In genomic region chr7:116367171-116367813, GRCh38 we compare ENCODE assay signal across 18 cellular contexts.
DNase-seq lines count a peak whose midpoint lies in the region; ATAC-seq, FAIRE-seq and TF ChIP-seq lines count a peak whose summit lies in the region.
"Had no signal": no experiment of that assay in that cellular context is flagged by ENCODE, and none has a peak within 500 bp of the region (broad histone marks: within the 10 kb centered on the region; RNA-seq: fewer than 3 reads in every experiment).

No MANE protein-coding gene starts in this region.

- TF ChIP-seq EP300 in H1 (IDR thresholded peaks at IDR 0.05; ENCODE audit: borderline replicate concordance in 1 of 2, low read depth in 2 of 2, low read length in 2 of 2) (no peak), HepG2 (IDR thresholded peaks at IDR 0.05; ENCODE audit: low read depth in 2 of 2, low read length in 2 of 2) (no peak), HepG2 (CRISPR knock-in tag; IDR thresholded peaks at IDR 0.05; ENCODE audit: borderline replicate concordance) (no peak)

- H3K27ac ChIP-seq in GM23338 (ENCODE audit: low read depth) (no peak overlapping the region), IMR-90 (ENCODE audit: insufficient read depth, low read length) (no peak overlapping the region), H1 (ENCODE audit: low read depth, low read length) (no peak overlapping the region), spleen (peak overlapping the region in 6 of 8 donors; percentile 43 to 85 (median 70)), HepG2 (ENCODE audit: extremely low read length, insufficient read depth, low read length) (no peak overlapping the region)
- H3K27ac ChIP-seq: RWPE1, SJCRH30 had no signal

- no peak overlapping the region for H2AK5ac ChIP-seq in IMR-90 (ENCODE audit: low read depth, low read length)
- H2AK5ac ChIP-seq in H1 (ENCODE audit: low read depth, low read length) = no peak overlapping the region

- H3K4me1 Mint-ChIP-seq in GM23338 = peaks cover 8% of the 10 kb centered on the region; the same call in 2 of the 3 replicates
- no peaks in the 10 kb centered on the region for H3K4me1 Mint-ChIP-seq in natural killer cell treated with Interleukin-12 subunit alpha and Interleukin-12 subunit beta and Interleukin-15 and Interleukin-18, amount 100 ng/mL, for 72 hours (ENCODE audit: low read depth in 2 of 2)
- H3K4me1 Mint-ChIP-seq: T-helper 17 cell had no signal

- H3K27me3 ChIP-seq in GM23338 (ENCODE audit: insufficient read depth) (no peaks in the 10 kb centered on the region), IMR-90 (ENCODE audit: control insufficient read depth, insufficient read depth, low read length) (no peaks in the 10 kb centered on the region), H1 (replicated peaks in 1 of 4; ENCODE audit: control insufficient read depth in 3 of 4, extremely low read depth in 1 of 4, insufficient read depth in 3 of 4, low read length in 3 of 4) (no peaks in the 10 kb centered on the region), spleen (replicated peaks in 1 of 7) (no peaks in the 10 kb centered on the region), HepG2 (ENCODE audit: control insufficient read depth in 1 of 2, insufficient read depth in 2 of 2, low read length in 2 of 2) (no peaks in the 10 kb centered on the region)
- H3K27me3 ChIP-seq: SJCRH30 had no signal

- no peak overlapping the region for H3K56ac ChIP-seq in IMR-90 (ENCODE audit: extremely low read depth, insufficient read depth, low read length)
- no peak overlapping the region for H3K56ac ChIP-seq in H1 (replicated peaks; ENCODE audit: insufficient read length, low read depth, low read length)

- H2AFZ ChIP-seq in GM23338 (no peak overlapping the region), IMR-90 (replicated peaks; ENCODE audit: low read length, poor library complexity) (peak overlapping the region; percentile 45), H1 (ENCODE audit: low read length) (no peak overlapping the region), HepG2 (ENCODE audit: low read length) (no peak overlapping the region)

- no peak overlapping the region for H3K27ac Mint-ChIP-seq in GM23338
- no peak overlapping the region for H3K27ac Mint-ChIP-seq in natural killer cell treated with Interleukin-12 subunit alpha and Interleukin-12 subunit beta and Interleukin-15 and Interleukin-18, amount 100 ng/mL, for 72 hours
- H3K27ac Mint-ChIP-seq: T-helper 17 cell had no signal

- H3K4me2 ChIP-seq in GM23338 = no peak overlapping the region
- no peak overlapping the region for H3K4me2 ChIP-seq in IMR-90 (ENCODE audit: low read depth, low read length)
- H3K4me2 ChIP-seq in H1 (ENCODE audit: insufficient read depth in 1 of 2, low read depth in 2 of 2, low read length in 2 of 2) = peak overlapping the region in 1 of 2 experiments; percentile 10; a peak in 1 of 4 replicates
- H3K4me2 ChIP-seq in HepG2 (ENCODE audit: low read depth, low read length) = no peak overlapping the region

- H2BK20ac ChIP-seq in IMR-90 (ENCODE audit: low read depth, low read length) (no peak overlapping the region), H1 (ENCODE audit: low read length) (no peak overlapping the region)

- H4K8ac ChIP-seq in IMR-90 (ENCODE audit: low read depth in 2 of 2, low read length in 2 of 2) (no peak overlapping the region), H1 (ENCODE audit: extremely low read depth, insufficient read depth, low read length) (no peak overlapping the region)

- TF ChIP-seq RAD21 in IMR-90 (IDR thresholded peaks at IDR 0.05; ENCODE audit: low read length) (no peak), H1 (IDR thresholded peaks at IDR 0.05 in 1 of 2, conservative IDR thresholded peaks at IDR 0.05 in 1 of 2; ENCODE audit: low read depth in 2 of 2, low read length in 2 of 2) (no peak), HepG2 (CRISPR knock-in tag; IDR thresholded peaks at IDR 0.05) (no peak)

- H3K79me1 ChIP-seq in IMR-90 (ENCODE audit: low read depth in 1 of 2, low read length in 2 of 2) (no peaks in the 10 kb centered on the region), H1 (ENCODE audit: low read depth, low read length) (no peaks in the 10 kb centered on the region)

- intact Hi-C loops in IMR-90 (cut with micrococcal nuclease) = no loop called here
- intact Hi-C loops in spleen (cut with DNase I; ENCODE audit: low total_unique reads) = no loop called here
- intact Hi-C loops in HepG2 (cut with micrococcal nuclease; ENCODE audit: unreplicated experiment) = no loop called here

- no peak overlapping the region for H3K4ac ChIP-seq in IMR-90 (ENCODE audit: low read depth, low read length)
- H3K4ac ChIP-seq in H1 (replicated peaks; ENCODE audit: insufficient read length, low read depth, low read length) = no peak overlapping the region

- no peaks in the 10 kb centered on the region for H3K79me2 ChIP-seq in GM23338 (replicated peaks; ENCODE audit: insufficient read depth)
- no peaks in the 10 kb centered on the region for H3K79me2 ChIP-seq in H1 (ENCODE audit: control insufficient read depth in 1 of 2, insufficient read depth in 2 of 2, low read length in 2 of 2)
- no peaks in the 10 kb centered on the region for H3K79me2 ChIP-seq in HepG2 (ENCODE audit: insufficient read depth, low read length)

- no peaks in the 10 kb centered on the region for H3F3A ChIP-seq in GM23338 (replicated peaks; ENCODE audit: low read depth)

- H3K9me3 ChIP-seq in IMR-90 (ENCODE audit: control insufficient read depth, insufficient read depth, low read length) (peaks cover 1% of the 10 kb centered on the region; the same call in 1 of the 2 replicates), H1 (ENCODE audit: insufficient read depth in 2 of 2, low read depth in 1 of 2, low read length in 1 of 2) (peaks cover 12 to 15% of the 10 kb centered on the region in 2 experiments), spleen (peaks cover 0 to 13% (median 0%) of the 10 kb centered on the region in 8 donors), HepG2 (ENCODE audit: low read length) (no peaks in the 10 kb centered on the region)

- no peak overlapping the region for H3K4me3 Mint-ChIP-seq in GM23338
- H3K4me3 Mint-ChIP-seq in natural killer cell treated with Interleukin-12 subunit alpha and Interleukin-12 subunit beta and Interleukin-15 and Interleukin-18, amount 100 ng/mL, for 72 hours = no peak overlapping the region
- H3K4me3 Mint-ChIP-seq: T-helper 17 cell had no signal

- H3K4me1 ChIP-seq in GM23338 (ENCODE audit: insufficient read depth) (no peaks in the 10 kb centered on the region), IMR-90 (ENCODE audit: control insufficient read depth, insufficient read depth, low read length) (no peaks in the 10 kb centered on the region), H1 (replicated peaks in 1 of 4; ENCODE audit: control insufficient read depth in 3 of 4, insufficient read depth in 4 of 4, low read length in 3 of 4) (peaks cover 0 to 3% (median 2%) of the 10 kb centered on the region in 4 experiments; a peak in 2 of 7 replicates), spleen (no peaks in the 10 kb centered on the region), HepG2 (ENCODE audit: insufficient read depth, low read length) (no peaks in the 10 kb centered on the region)
- H3K4me1 ChIP-seq: SJCRH30 had no signal

- dilution Hi-C loops in IMR-90 (cut with HindIII; ENCODE audit: low sequenced_read_pairs, unreplicated experiment) = no loop called here

- DNase-seq in GM23338 (ENCODE audit: low spot score) (peak; percentile 54), IMR-90 (no peak), H1 (ENCODE audit: low read depth in 1 of 2, low spot score in 2 of 2) (no peak), spleen (no peak), HepG2 (ENCODE audit: low spot score) (no peak)
- no peak for DNase-seq in natural killer cell treated with Interleukin-12 subunit alpha and Interleukin-12 subunit beta and Interleukin-15 and Interleukin-18, amount 100 ng/mL, for 72 hours (ENCODE audit: low spot score)
- DNase-seq: DMS79 treated with DMSO at 0.1 percent for 48 hours, GOT3, MV-4-11, NCI-H1436, NCI-H2029 treated with DMSO at 0.1 percent for 48 hours, NCI-H510A treated with DMSO at 0.1 percent for 48 hours, OCI-M1, SJCRH30, T-helper 17 cell had no signal

- H3K23ac ChIP-seq in IMR-90 (ENCODE audit: low read depth, low read length) = no peak overlapping the region
- H3K23ac ChIP-seq in H1 (ENCODE audit: insufficient read length) = no peak overlapping the region

- H3K36me3 ChIP-seq in GM23338 (ENCODE audit: insufficient read depth) (no peaks in the 10 kb centered on the region), IMR-90 (ENCODE audit: control insufficient read depth, insufficient read depth, low read length) (no peaks in the 10 kb centered on the region), H1 (ENCODE audit: control insufficient read depth in 2 of 4, insufficient read depth in 4 of 4, low read length in 3 of 4) (no peaks in the 10 kb centered on the region; a peak in 1 of 8 replicates), spleen (no peaks in the 10 kb centered on the region), HepG2 (replicated peaks in 1 of 2; ENCODE audit: control insufficient read depth in 1 of 2, insufficient read depth in 2 of 2, low read length in 2 of 2) (no peaks in the 10 kb centered on the region)
- H3K36me3 ChIP-seq: SJCRH30 had no signal

- H2BK5ac ChIP-seq in IMR-90 (ENCODE audit: low read depth, low read length, poor library complexity, severe bottlenecking) (no peak overlapping the region), H1 (ENCODE audit: low read depth, low read length) (no peak overlapping the region)

- peaks cover 18% of the 10 kb centered on the region; the same call in 2 of the 3 replicates for H3K36me3 Mint-ChIP-seq in GM23338 (ENCODE audit: low read depth)
- no peaks in the 10 kb centered on the region for H3K36me3 Mint-ChIP-seq in natural killer cell treated with Interleukin-12 subunit alpha and Interleukin-12 subunit beta and Interleukin-15 and Interleukin-18, amount 100 ng/mL, for 72 hours

- TF ChIP-seq CTCF in GM23338 (conservative IDR thresholded peaks at IDR 0.05; ENCODE audit: low read depth in 2 of 2) = no peak
- TF ChIP-seq CTCF in IMR-90 (conservative IDR thresholded peaks at IDR 0.05; ENCODE audit: low read depth, low read length) = no peak
- no peak for TF ChIP-seq CTCF in H1 (IDR thresholded peaks at IDR 0.05; ENCODE audit: control extremely low read depth in 1 of 3, insufficient read depth in 1 of 3, low read depth in 1 of 3, low read length in 3 of 3)
- TF ChIP-seq CTCF in spleen (IDR thresholded peaks at IDR 0.05 in 8 of 11, conservative IDR thresholded peaks at IDR 0.05 in 3 of 11) = no peak
- no peak for TF ChIP-seq CTCF in HepG2 (CRISPR knock-in tag; IDR thresholded peaks at IDR 0.05)

- H3K9me2 ChIP-seq in GM23338 (ENCODE audit: insufficient read depth) = no peaks in the 10 kb centered on the region; the same call in 1 of the 2 replicates

- ATAC-seq in GM23338 (peak; percentile 99), IMR-90 (ENCODE audit: low read depth) (no peak), HepG2 (no peak), GM18519 (IDR thresholded peaks at IDR 0.05; ENCODE audit: low FRiP score, unreplicated experiment) (no peak)
- no peak for ATAC-seq in natural killer cell treated with Interleukin-12 subunit alpha and Interleukin-12 subunit beta and Interleukin-15 and Interleukin-18, amount 100 ng/mL, for 72 hours
- ATAC-seq: T-helper 17 cell had no signal

- WGBS in IMR-90 (ENCODE audit: extremely low coverage in 2 of 2, insufficient read length in 1 of 2), 2 experiments = 78% methylated on average over 1 of the region's 4 CpGs; no CpG with 5 or more reads in 1 of the 2 experiments
- 79% methylated on average over 4 of the region's 4 CpGs; no CpG with 5 or more reads in 1 of the 2 experiments for WGBS in H1 (ENCODE audit: extremely low coverage in 1 of 2, insufficient coverage in 1 of 2, insufficient read length in 1 of 2, insufficient replicate concordance in 2 of 2, low coverage in 1 of 2, low lambda C conversion rate in 2 of 2, missing lambda C conversion rate in 1 of 2), 2 experiments
- WGBS in spleen, 5 donors = 73 to 88% (median 81%) methylated on average over 4 of the region's 4 CpGs
- WGBS in HepG2 (ENCODE audit: low lambda C conversion rate) = 16% methylated on average over 4 of the region's 4 CpGs

- peak; percentile 82 for FAIRE-seq in H1 (lab: Jason Lieb, UNC)
- no peak for FAIRE-seq in HepG2 (lab: Jason Lieb, UNC)
- FAIRE-seq: G401.6 had no signal

- H4K91ac ChIP-seq in IMR-90 (ENCODE audit: insufficient read depth, low read depth, low read length) (no peak overlapping the region), H1 (replicated peaks; ENCODE audit: insufficient read length, low read length) (no peak overlapping the region)

- H4K5ac ChIP-seq in IMR-90 (ENCODE audit: low read depth, low read length) (no peak overlapping the region), H1 (ENCODE audit: insufficient read length, low read depth, low read length) (no peak overlapping the region)

- H2BK120ac ChIP-seq in IMR-90 (ENCODE audit: low read depth, low read length) (no peak overlapping the region), H1 (replicated peaks; ENCODE audit: low read depth, low read length) (no peak overlapping the region)

- H3K4me3 ChIP-seq in GM23338 (no peak overlapping the region), IMR-90 (ENCODE audit: insufficient read depth, low read depth, low read length) (no peak overlapping the region), H1 (ENCODE audit: extremely low read depth in 1 of 4, insufficient read depth in 2 of 4, low read depth in 3 of 4, low read length in 4 of 4) (no peak overlapping the region), spleen (no peak overlapping the region), HepG2 (replicated peaks in 1 of 3; ENCODE audit: insufficient read depth in 1 of 3, low read depth in 2 of 3, low read length in 3 of 3) (no peak overlapping the region)
- H3K4me3 ChIP-seq: SJCRH30 had no signal

- H3K18ac ChIP-seq in IMR-90 (ENCODE audit: low read depth, low read length) (no peak overlapping the region), H1 (ENCODE audit: extremely low read depth, low read length) (no peak overlapping the region)

- H3K23me2 ChIP-seq in H1 (ENCODE audit: low read depth, low read length) = no peaks in the 10 kb centered on the region

- H4K20me1 ChIP-seq in GM23338 (replicated peaks; ENCODE audit: insufficient read depth) (no peaks in the 10 kb centered on the region), IMR-90 (ENCODE audit: insufficient read depth, low read length) (no peaks in the 10 kb centered on the region), H1 (replicated peaks in 1 of 2; ENCODE audit: control insufficient read depth in 1 of 2, insufficient read depth in 2 of 2, low read length in 2 of 2) (no peaks in the 10 kb centered on the region), HepG2 (ENCODE audit: insufficient read depth, low read length) (no peaks in the 10 kb centered on the region)

- H2BK15ac ChIP-seq in IMR-90 (ENCODE audit: low read depth, low read length) = no peak overlapping the region
- H2BK15ac ChIP-seq in H1 (ENCODE audit: low read length) = no peak overlapping the region

- H3K9ac ChIP-seq in IMR-90 (ENCODE audit: low read depth, low read length) (no peak overlapping the region), H1 (replicated peaks in 1 of 4; ENCODE audit: extremely low read depth in 1 of 4, low read depth in 3 of 4, low read length in 3 of 4) (no peak overlapping the region), HepG2 (ENCODE audit: insufficient read depth, low read depth, low read length) (no peak overlapping the region)

- in situ Hi-C loops in IMR-90 (cut with MboI; ENCODE audit: low sequenced_read_pairs) = no loop called here
- in situ Hi-C loops in HepG2 (cut with HindIII; ENCODE audit: extremely low pct_ligation_motif_present, low pct_unique_long_range_greater_than_20kb) = no loop called here

- H2AK9ac ChIP-seq in IMR-90 (replicated peaks; ENCODE audit: low read depth, low read length, poor library complexity) = no peak overlapping the region

- H3K9me3 Mint-ChIP-seq in GM23338 = peaks cover 24% of the 10 kb centered on the region
- H3K9me3 Mint-ChIP-seq in natural killer cell treated with Interleukin-12 subunit alpha and Interleukin-12 subunit beta and Interleukin-15 and Interleukin-18, amount 100 ng/mL, for 72 hours = no peaks in the 10 kb centered on the region

- CTCF ChIA-PET in IMR-90 (lab: Yijun Ruan, JAX) (no interaction called here), H1 (lab: Charles Lee; ENCODE audit: partially characterized antibody) (interaction anchor here (0.5 to 1.6 kb wide), 2 partner anchors 100 to 159 kb away, joined by 3 read pairs; no protein-coding TSS in a partner anchor), HepG2 (lab: Yijun Ruan, JAX; ENCODE audit: low intra/inter-chr PET ratio, low total read pairs) (no interaction called here)

- TF ChIP-seq POLR2A in IMR-90 (IDR thresholded peaks at IDR 0.05; ENCODE audit: low read depth, low read length) (no peak), H1 (IDR thresholded peaks at IDR 0.05; ENCODE audit: control extremely low read depth in 1 of 2, low read depth in 2 of 2, low read length in 2 of 2) (no peak), spleen (IDR thresholded peaks at IDR 0.05) (no peak), HepG2 (IDR thresholded peaks at IDR 0.05; ENCODE audit: insufficient read depth in 1 of 2, low read depth in 2 of 2, low read length in 2 of 2) (no peak)

- POLR2A ChIA-PET in IMR-90 (lab: Charles Lee; ENCODE audit: unreplicated experiment) (no interaction called here), H1 (lab: Charles Lee; ENCODE audit: partially characterized antibody) (no interaction called here), HepG2 (lab: Yijun Ruan, JAX) (no interaction called here)

- H2BK12ac ChIP-seq in H1 (ENCODE audit: low read depth, low read length) = no peak overlapping the region

- H3K9me1 ChIP-seq in IMR-90 (ENCODE audit: insufficient read depth, low read length) = no peaks in the 10 kb centered on the region

- no peaks in the 10 kb centered on the region for H3K27me3 Mint-ChIP-seq in GM23338 (ENCODE audit: insufficient read depth, low read depth, poor library complexity)
- H3K27me3 Mint-ChIP-seq in natural killer cell treated with Interleukin-12 subunit alpha and Interleukin-12 subunit beta and Interleukin-15 and Interleukin-18, amount 100 ng/mL, for 72 hours = peaks cover 8 to 38% of the 10 kb centered on the region in 2 donors

- BruUV-seq in IMR-90 (replicated peaks; lab: Mats Ljungman, UMichigan) (no TSS peak), HepG2 (replicated peaks; lab: Mats Ljungman, UMichigan) (no TSS peak)

- no peak overlapping the region for H3K14ac ChIP-seq in IMR-90 (replicated peaks; ENCODE audit: low read depth, low read length)
- H3K14ac ChIP-seq in H1 (ENCODE audit: insufficient read length) = no peak overlapping the region

Comparison
In these comparisons a context has a peak if more than half of its experiments do, and no peak if none do; other contexts are left out.
1. H3K27ac ChIP-seq: peak in spleen (6 of 8); none in GM23338 (single experiment), IMR-90 (single experiment), H1 (single experiment) and HepG2 (single experiment).